Comparison of ENCODE assay signal across 8 cellular contexts in the genomic region with DNA sequence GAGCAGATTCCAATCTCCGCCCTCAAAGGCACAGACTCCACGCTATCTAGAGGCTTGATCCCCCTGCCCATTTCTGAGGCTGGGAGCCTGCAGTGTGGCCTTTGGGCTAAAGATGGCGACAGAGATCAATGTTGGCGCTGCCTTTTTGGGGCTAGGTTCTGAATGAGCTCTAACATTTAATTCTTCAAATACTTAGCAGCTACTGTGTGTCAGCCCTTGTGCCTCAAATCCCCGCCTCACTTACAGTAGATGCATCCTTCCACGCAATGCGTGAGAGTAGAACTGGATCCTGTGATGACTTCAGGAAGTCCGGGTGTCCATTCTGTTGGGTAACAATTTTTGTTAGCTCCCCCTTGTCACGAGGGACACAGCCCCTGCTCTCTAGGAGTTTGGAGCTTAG. TPM values are rescaled to one million over a fixed set of nuclear protein-coding genes. Genes with fewer than 3 reads are reported as not detected.
DNase-seq lines count a peak whose midpoint lies in the region; ATAC-seq and TF ChIP-seq lines count a peak whose summit lies in the region.

No MANE protein-coding gene starts in this region.

- no peak overlapping the region for H3K4me3 ChIP-seq in fibroblast of the aortic adventitia (ENCODE audit: low read depth, low read length)

- TF ChIP-seq CTCF in 22Rv1 (IDR thresholded peaks at IDR 0.05) (peak; percentile 86), fibroblast of the aortic adventitia (IDR thresholded peaks at IDR 0.05; ENCODE audit: insufficient read depth, low read length) (peak; percentile 93)

- ATAC-seq in GM18508 (IDR thresholded peaks at IDR 0.05; ENCODE audit: insufficient read depth, unreplicated experiment) (peak; percentile 52), HG03520 (IDR thresholded peaks at IDR 0.05; ENCODE audit: unreplicated experiment) (no peak)

- DNase-seq in NCI-H2171 treated with DMSO at 0.1 percent for 48 hours (lab: John Stamatoyannopoulos, UW) (peak; percentile 31), fibroblast of the aortic adventitia (ENCODE audit: low read depth) (peak; percentile 46), posterior vena cava (ENCODE audit: low spot score) (peak; percentile 80), mucosa of gallbladder (ENCODE audit: low spot score) (no peak)
- DNase-seq in activated CD8-positive, alpha-beta memory T cell treated with anti-CD3 and anti-CD28 coated beads, Interleukin-2, amount 50 U/mL, for 48 hours, result peak; percentile 81

- peak overlapping the region; percentile 55 for H3K27ac ChIP-seq in 22Rv1

- intact Hi-C loops in posterior vena cava (cut with DNase I), result no loop called here

RNA-seq across cellular contexts. Expression of a gene that starts 12.4 kb away (rescaled TPM):
- not detected in 2 replicates for total RNA-seq in fibroblast of the aortic adventitia (ENCODE audit: low replicate concordance)
- total RNA-seq in posterior vena cava, result not detected
- total RNA-seq in mucosa of gallbladder, result not detected

RNA-seq across cellular contexts. Expression of a gene that starts 21.1 kb away (rescaled TPM):
- not detected in 2 replicates for total RNA-seq in fibroblast of the aortic adventitia (ENCODE audit: low replicate concordance)
- total RNA-seq in posterior vena cava, result not detected
- total RNA-seq in mucosa of gallbladder, result not detected

RNA-seq across cellular contexts. Expression of a gene that starts 27.5 kb away (rescaled TPM):
- total RNA-seq in fibroblast of the aortic adventitia (ENCODE audit: low replicate concordance) (not detected in 2 replicates), posterior vena cava (not detected), mucosa of gallbladder (not detected)

RNA-seq across cellular contexts. Expression of a gene that starts 47.3 kb away (rescaled TPM):
- total RNA-seq in fibroblast of the aortic adventitia (ENCODE audit: low replicate concordance) (1.1 TPM in 1 of 2 replicates, not detected in the other), posterior vena cava (1 to 10 TPM; 1.7 to 3.0 TPM), mucosa of gallbladder (32.4 TPM)
